In the genomic region with DNA sequence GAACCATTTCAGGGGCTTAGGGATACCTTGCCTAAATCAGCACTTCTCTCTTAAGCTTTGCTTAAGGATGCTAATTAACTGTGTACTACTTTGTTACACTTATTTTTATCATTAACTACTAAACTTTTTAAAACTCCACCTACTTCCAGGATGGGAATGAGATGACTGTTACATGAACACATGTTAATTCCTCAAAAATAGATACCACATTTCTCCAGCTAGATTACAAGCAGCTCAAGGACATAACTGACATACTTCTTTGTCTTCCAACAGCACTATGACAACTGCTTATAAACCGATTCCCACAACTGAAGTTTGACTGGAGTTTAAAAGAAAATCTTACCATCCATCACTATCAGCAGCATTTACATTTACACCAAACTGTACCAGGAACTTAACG, we compare ENCODE assay signal across 1 cellular context.
TF ChIP-seq lines count a peak whose summit lies in the region.

No MANE protein-coding gene starts in this region.

TF ChIP-seq in K562, 482 proteins besides CTCF, POLR2A, EP300 and RAD21 (continued from another document):
- TF ChIP-seq, protein P1, sequence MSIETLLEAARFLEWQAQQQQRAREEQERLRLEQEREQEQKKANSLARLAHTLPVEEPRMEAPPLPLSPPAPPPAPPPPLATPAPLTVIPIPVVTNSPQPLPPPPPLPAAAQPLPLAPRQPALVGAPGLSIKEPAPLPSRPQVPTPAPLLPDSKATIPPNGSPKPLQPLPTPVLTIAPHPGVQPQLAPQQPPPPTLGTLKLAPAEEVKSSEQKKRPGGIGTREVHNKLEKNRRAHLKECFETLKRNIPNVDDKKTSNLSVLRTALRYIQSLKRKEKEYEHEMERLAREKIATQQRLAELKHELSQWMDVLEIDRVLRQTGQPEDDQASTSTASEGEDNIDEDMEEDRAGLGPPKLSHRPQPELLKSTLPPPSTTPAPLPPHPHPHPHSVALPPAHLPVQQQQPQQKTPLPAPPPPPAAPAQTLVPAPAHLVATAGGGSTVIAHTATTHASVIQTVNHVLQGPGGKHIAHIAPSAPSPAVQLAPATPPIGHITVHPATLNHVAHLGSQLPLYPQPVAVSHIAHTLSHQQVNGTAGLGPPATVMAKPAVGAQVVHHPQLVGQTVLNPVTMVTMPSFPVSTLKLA (conservative IDR thresholded peaks at IDR 0.05), result no peak
- no peak for TF ChIP-seq BHLHE40 (IDR thresholded peaks at IDR 0.05; ENCODE audit: low read length)
